Comparison of ENCODE assay signal across 1 cellular context in the genomic region with DNA sequence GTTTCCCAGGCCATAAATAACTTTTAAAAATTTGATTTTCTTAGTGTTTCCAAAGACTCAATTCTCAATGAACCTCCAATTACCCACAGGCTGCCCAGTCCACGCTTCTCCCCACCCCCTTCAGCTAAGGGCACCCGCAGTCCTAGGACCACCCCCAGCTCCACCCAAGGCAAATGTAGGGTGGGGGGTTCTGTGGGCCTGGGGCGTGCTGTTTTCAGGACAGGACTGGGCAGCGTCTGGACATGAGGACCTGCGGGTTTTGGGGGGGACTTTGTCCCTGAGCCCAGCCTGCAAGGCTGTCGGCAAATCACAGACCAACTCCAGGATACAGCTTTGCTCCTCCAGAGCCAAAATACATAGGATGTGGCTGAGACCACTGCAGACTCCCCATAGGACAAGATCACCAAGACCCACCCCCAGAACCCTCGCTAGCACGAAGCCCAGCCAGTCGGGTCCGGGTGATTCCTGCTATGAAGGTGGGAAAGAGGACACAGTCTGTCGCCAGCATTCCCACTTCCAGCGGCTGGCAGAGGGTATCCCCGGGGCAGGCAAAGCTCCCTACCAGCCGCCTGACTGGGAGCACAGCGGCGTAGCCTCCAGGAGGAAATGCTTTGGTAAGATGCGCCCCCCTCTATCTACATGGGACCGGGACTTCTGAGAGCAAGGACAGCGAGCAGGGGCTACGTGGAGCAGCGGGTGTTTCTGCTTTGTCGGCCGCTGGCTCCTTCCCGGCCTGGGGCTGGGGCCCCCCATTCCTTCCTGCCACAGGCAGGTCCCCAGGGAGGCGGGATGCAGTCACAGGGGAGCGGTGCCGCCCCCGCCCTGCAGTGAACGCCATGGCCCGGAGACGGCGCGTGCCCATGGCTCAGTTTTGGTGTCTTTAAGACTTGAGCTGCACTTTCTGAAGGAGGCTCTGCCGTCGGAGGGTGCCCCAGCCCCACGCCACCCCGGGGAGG.
TF ChIP-seq lines count a peak whose summit lies in the region.

No MANE protein-coding gene starts in this region.

TF ChIP-seq in GM23338, 12 proteins besides CTCF, POLR2A, EP300 and RAD21 (continued from another document):
- TF ChIP-seq, protein P1, sequence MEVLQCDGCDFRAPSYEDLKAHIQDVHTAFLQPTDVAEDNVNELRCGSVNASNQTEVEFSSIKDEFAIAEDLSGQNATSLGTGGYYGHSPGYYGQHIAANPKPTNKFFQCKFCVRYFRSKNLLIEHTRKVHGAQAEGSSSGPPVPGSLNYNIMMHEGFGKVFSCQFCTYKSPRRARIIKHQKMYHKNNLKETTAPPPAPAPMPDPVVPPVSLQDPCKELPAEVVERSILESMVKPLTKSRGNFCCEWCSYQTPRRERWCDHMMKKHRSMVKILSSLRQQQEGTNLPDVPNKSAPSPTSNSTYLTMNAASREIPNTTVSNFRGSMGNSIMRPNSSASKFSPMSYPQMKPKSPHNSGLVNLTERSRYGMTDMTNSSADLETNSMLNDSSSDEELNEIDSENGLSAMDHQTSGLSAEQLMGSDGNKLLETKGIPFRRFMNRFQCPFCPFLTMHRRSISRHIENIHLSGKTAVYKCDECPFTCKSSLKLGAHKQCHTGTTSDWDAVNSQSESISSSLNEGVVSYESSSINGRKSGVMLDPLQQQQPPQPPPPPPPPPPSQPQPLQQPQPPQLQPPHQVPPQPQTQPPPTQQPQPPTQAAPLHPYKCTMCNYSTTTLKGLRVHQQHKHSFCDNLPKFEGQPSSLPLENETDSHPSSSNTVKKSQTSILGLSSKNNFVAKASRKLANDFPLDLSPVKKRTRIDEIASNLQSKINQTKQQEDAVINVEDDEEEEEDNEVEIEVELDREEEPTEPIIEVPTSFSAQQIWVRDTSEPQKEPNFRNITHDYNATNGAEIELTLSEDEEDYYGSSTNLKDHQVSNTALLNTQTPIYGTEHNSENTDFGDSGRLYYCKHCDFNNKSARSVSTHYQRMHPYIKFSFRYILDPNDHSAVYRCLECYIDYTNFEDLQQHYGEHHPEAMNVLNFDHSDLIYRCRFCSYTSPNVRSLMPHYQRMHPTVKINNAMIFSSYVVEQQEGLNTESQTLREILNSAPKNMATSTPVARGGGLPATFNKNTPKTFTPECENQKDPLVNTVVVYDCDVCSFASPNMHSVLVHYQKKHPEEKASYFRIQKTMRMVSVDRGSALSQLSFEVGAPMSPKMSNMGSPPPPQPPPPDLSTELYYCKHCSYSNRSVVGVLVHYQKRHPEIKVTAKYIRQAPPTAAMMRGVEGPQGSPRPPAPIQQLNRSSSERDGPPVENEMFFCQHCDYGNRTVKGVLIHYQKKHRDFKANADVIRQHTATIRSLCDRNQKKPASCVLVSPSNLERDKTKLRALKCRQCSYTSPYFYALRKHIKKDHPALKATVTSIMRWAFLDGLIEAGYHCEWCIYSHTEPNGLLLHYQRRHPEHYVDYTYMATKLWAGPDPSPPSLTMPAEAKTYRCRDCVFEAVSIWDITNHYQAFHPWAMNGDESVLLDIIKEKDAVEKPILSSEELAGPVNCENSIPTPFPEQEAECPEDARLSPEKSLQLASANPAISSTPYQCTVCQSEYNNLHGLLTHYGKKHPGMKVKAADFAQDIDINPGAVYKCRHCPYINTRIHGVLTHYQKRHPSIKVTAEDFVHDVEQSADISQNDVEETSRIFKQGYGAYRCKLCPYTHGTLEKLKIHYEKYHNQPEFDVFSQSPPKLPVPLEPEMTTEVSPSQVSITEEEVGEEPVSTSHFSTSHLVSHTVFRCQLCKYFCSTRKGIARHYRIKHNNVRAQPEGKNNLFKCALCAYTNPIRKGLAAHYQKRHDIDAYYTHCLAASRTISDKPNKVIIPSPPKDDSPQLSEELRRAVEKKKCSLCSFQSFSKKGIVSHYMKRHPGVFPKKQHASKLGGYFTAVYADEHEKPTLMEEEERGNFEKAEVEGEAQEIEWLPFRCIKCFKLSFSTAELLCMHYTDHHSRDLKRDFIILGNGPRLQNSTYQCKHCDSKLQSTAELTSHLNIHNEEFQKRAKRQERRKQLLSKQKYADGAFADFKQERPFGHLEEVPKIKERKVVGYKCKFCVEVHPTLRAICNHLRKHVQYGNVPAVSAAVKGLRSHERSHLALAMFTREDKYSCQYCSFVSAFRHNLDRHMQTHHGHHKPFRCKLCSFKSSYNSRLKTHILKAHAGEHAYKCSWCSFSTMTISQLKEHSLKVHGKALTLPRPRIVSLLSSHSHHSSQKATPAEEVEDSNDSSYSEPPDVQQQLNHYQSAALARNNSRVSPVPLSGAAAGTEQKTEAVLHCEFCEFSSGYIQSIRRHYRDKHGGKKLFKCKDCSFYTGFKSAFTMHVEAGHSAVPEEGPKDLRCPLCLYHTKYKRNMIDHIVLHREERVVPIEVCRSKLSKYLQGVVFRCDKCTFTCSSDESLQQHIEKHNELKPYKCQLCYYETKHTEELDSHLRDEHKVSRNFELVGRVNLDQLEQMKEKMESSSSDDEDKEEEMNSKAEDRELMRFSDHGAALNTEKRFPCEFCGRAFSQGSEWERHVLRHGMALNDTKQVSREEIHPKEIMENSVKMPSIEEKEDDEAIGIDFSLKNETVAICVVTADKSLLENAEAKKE (CRISPR knock-in tag; IDR thresholded peaks at IDR 0.05), result no peak
- TF ChIP-seq EZH2phosphoT487 (IDR thresholded peaks at IDR 0.05; ENCODE audit: unreplicated experiment) (no peak), POLR2AphosphoS5 (IDR thresholded peaks at IDR 0.05; ENCODE audit: low read depth) (no peak), ZNF331 (CRISPR knock-in tag; IDR thresholded peaks at IDR 0.05; ENCODE audit: low read depth) (no peak), JUNB (IDR thresholded peaks at IDR 0.05; ENCODE audit: unreplicated experiment) (no peak), ZNF114 (CRISPR knock-in tag; IDR thresholded peaks at IDR 0.05) (no peak), EZH2 (IDR thresholded peaks at IDR 0.05; ENCODE audit: low read depth, unreplicated experiment) (no peak), CREB1 (CRISPR knock-in tag; IDR thresholded peaks at IDR 0.05; ENCODE audit: low read depth) (no peak), NANOG (IDR thresholded peaks at IDR 0.05; ENCODE audit: borderline replicate concordance) (no peak)
- TF ChIP-seq, protein P2, sequence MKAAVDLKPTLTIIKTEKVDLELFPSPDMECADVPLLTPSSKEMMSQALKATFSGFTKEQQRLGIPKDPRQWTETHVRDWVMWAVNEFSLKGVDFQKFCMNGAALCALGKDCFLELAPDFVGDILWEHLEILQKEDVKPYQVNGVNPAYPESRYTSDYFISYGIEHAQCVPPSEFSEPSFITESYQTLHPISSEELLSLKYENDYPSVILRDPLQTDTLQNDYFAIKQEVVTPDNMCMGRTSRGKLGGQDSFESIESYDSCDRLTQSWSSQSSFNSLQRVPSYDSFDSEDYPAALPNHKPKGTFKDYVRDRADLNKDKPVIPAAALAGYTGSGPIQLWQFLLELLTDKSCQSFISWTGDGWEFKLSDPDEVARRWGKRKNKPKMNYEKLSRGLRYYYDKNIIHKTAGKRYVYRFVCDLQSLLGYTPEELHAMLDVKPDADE (IDR thresholded peaks at IDR 0.05), result no peak
- TF ChIP-seq, protein P3, sequence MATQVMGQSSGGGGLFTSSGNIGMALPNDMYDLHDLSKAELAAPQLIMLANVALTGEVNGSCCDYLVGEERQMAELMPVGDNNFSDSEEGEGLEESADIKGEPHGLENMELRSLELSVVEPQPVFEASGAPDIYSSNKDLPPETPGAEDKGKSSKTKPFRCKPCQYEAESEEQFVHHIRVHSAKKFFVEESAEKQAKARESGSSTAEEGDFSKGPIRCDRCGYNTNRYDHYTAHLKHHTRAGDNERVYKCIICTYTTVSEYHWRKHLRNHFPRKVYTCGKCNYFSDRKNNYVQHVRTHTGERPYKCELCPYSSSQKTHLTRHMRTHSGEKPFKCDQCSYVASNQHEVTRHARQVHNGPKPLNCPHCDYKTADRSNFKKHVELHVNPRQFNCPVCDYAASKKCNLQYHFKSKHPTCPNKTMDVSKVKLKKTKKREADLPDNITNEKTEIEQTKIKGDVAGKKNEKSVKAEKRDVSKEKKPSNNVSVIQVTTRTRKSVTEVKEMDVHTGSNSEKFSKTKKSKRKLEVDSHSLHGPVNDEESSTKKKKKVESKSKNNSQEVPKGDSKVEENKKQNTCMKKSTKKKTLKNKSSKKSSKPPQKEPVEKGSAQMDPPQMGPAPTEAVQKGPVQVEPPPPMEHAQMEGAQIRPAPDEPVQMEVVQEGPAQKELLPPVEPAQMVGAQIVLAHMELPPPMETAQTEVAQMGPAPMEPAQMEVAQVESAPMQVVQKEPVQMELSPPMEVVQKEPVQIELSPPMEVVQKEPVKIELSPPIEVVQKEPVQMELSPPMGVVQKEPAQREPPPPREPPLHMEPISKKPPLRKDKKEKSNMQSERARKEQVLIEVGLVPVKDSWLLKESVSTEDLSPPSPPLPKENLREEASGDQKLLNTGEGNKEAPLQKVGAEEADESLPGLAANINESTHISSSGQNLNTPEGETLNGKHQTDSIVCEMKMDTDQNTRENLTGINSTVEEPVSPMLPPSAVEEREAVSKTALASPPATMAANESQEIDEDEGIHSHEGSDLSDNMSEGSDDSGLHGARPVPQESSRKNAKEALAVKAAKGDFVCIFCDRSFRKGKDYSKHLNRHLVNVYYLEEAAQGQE (IDR thresholded peaks at IDR 0.05; ENCODE audit: unreplicated experiment), result no peak
TF ChIP-seq in GM23338: peak in this region for 0.
